In genomic region chr10:68666280-68666760, GRCh38 we compare ENCODE assay signal across 1 cellular context.
TF ChIP-seq lines count a peak whose summit lies in the region.

No MANE protein-coding gene starts in this region.

TF ChIP-seq in SK-N-SH, 30 proteins besides CTCF, POLR2A, EP300 and RAD21 (continued from another document):
- no peak for TF ChIP-seq ZBTB33 (IDR thresholded peaks at IDR 0.05; ENCODE audit: borderline replicate concordance, low read depth)
- TF ChIP-seq POLR2AphosphoS5 (IDR thresholded peaks at IDR 0.05; ENCODE audit: low read depth, low read length): peak; percentile 21; the same call in 1 of the 2 replicates
- TF ChIP-seq FOXM1 (IDR thresholded peaks at IDR 0.05; ENCODE audit: low read depth): 0 out of 2 replicates have a peak, but pooled peaks have one; percentile 34
- TF ChIP-seq CHD2 (IDR thresholded peaks at IDR 0.05; ENCODE audit: low read length, partially characterized antibody): no peak
- TF ChIP-seq TAF1 (IDR thresholded peaks at IDR 0.05; ENCODE audit: borderline replicate concordance, low read depth, low read length): no peak
- no peak for TF ChIP-seq GATA2 (CRISPR knock-in tag; IDR thresholded peaks at IDR 0.05)
- TF ChIP-seq NRF1 (IDR thresholded peaks at IDR 0.05; ENCODE audit: low read depth, low read length): no peak
- no peak for TF ChIP-seq RFX5 (IDR thresholded peaks at IDR 0.05; ENCODE audit: low read length)
- peak; percentile 74; the same call in 1 of the 2 replicates for TF ChIP-seq TEAD4 (IDR thresholded peaks at IDR 0.05; ENCODE audit: borderline replicate concordance, insufficient read depth)
- no peak for TF ChIP-seq EZH2phosphoT487 (IDR thresholded peaks at IDR 0.05; ENCODE audit: borderline replicate concordance, low read depth)
